ENCODE assay signal across 8 cellular contexts in the genomic region with DNA sequence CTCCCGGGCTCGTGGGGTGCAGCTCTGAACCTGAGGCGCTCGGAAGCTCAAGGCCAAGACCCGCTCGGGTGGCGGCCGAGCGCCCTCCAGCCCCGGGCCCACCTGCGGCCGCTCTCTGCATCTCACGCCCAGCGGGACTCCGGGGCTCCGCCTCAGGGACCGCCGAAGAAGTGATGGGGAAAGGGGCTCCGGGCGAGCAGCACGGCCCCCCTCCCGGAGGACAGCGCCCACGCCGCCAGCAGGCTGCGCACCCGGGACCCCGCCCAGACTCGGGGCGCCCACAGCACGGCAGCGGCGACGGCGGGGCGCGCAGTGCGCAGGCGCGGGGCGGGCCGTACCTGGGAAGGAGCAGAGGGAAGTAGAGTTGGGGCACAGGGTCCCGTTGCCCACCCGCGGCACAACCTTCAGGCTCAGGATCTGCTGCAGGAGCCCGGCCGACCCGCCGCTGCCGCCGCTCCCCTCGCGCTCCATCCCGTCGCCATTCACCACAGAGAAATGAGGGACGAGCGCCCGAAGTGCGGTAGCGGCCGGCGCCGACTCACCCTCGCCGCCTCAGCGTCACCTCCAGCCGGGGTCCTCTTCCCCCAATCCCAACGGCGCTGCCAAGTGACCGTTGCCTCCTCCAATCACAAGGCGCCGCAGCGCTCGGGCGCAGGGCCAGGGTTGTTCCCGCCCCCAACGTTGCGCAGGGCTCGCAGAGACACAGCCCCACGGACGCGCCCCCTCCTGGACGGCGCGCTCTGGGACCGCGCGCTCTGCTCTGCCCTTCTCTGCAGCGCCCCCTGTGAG. TPM values are rescaled to one million over a fixed set of nuclear protein-coding genes. Genes with fewer than 3 reads are reported as not detected.
DNase-seq lines count a peak whose midpoint lies in the region; ATAC-seq, FAIRE-seq and TF ChIP-seq lines count a peak whose summit lies in the region.

A gene with protein sequence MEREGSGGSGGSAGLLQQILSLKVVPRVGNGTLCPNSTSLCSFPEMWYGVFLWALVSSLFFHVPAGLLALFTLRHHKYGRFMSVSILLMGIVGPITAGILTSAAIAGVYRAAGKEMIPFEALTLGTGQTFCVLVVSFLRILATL (minus strand): TSS at position 560 of the 789 bp plus-strand sequence. CDS start 89 bp downstream, at position 471.

- no peak for FAIRE-seq in bronchial epithelial cell (lab: Jason Lieb, UNC)

- no peaks in the 10 kb centered on the region for H3K9me3 ChIP-seq in smooth muscle cell (replicated peaks; ENCODE audit: low read depth)

- under 1% methylated on average over 82 of the region's 89 CpGs for WGBS in smooth muscle cell (ENCODE audit: low lambda C conversion rate)

- peak within 1 kb of the TSS; percentile 80 for H3K4me3 ChIP-seq in WI38 (ENCODE audit: low read depth, low read length)
- peak within 1 kb of the TSS; percentile 86 for H3K4me3 ChIP-seq in bronchial epithelial cell (ENCODE audit: low read depth, low read length)
- peak within 1 kb of the TSS; percentile 92 for H3K4me3 ChIP-seq in smooth muscle cell

- no peak; the same call in none of the 2 replicates for TF ChIP-seq CTCF in AG09319 (IDR thresholded peaks at IDR 0.05; ENCODE audit: low read depth, low read length)
- peak; percentile 100 for TF ChIP-seq CTCF in WI38 (IDR thresholded peaks at IDR 0.05; ENCODE audit: low read depth, low read length)
- peak; percentile 100 for TF ChIP-seq CTCF in bronchial epithelial cell (IDR thresholded peaks at IDR 0.05; ENCODE audit: insufficient read depth, low read length, severe bottlenecking)
- peak; percentile 100 for TF ChIP-seq CTCF in smooth muscle cell (IDR thresholded peaks at IDR 0.05; ENCODE audit: borderline replicate concordance, insufficient read depth, poor library complexity, severe bottlenecking)

- H3F3A ChIP-seq in smooth muscle cell (ENCODE audit: low read depth) = no peaks in the 10 kb centered on the region

- no peaks in the 10 kb centered on the region for H3K36me3 ChIP-seq in bronchial epithelial cell (ENCODE audit: control insufficient read depth, insufficient read depth, low read length)
- no peaks in the 10 kb centered on the region for H3K36me3 ChIP-seq in smooth muscle cell (ENCODE audit: low read depth)

- peak within 1 kb of the TSS; percentile 75 for H3K9ac ChIP-seq in smooth muscle cell (ENCODE audit: low read depth)

- peak within 1 kb of the TSS; percentile 90 for H2AFZ ChIP-seq in smooth muscle cell (ENCODE audit: low read depth)

- H3K4me2 ChIP-seq in smooth muscle cell = peak within 1 kb of the TSS; percentile 97

- peak within 1 kb of the TSS; percentile 78 for H3K27ac ChIP-seq in smooth muscle cell (ENCODE audit: low read depth)

- H4K20me1 ChIP-seq in smooth muscle cell (ENCODE audit: low read depth) = peaks cover 42% of the 10 kb centered on the region

- H3K27me3 ChIP-seq in bronchial epithelial cell (ENCODE audit: control insufficient read depth, insufficient read depth, low read length) = no peaks in the 10 kb centered on the region
- no peaks in the 10 kb centered on the region for H3K27me3 ChIP-seq in smooth muscle cell (ENCODE audit: low read depth)

- ATAC-seq in GM18909 (IDR thresholded peaks at IDR 0.05; ENCODE audit: poor library complexity, unreplicated experiment) = peak; percentile 92
- peak; percentile 91 for ATAC-seq in HG03175 (IDR thresholded peaks at IDR 0.05; ENCODE audit: unreplicated experiment)

- peaks cover 11% of the 10 kb centered on the region for H3K4me1 ChIP-seq in smooth muscle cell (ENCODE audit: low read depth)

- DNase-seq in AG09319 (ENCODE audit: extremely low read depth, low read depth) = peak; percentile 98
- peak; percentile 93 for DNase-seq in NCI-H2227 treated with DMSO at 0.1 percent for 48 hours (lab: John Stamatoyannopoulos, UW)
- DNase-seq in bronchial epithelial cell (ENCODE audit: low read depth) = peak; percentile 94
- peak; percentile 97 for DNase-seq in iPS-NIHi11 (ENCODE audit: low spot score)
- peak; percentile 97 for DNase-seq in smooth muscle cell (lab: John Stamatoyannopoulos, UW; ENCODE audit: unreplicated experiment)

- peaks cover 45% of the 10 kb centered on the region for H3K79me2 ChIP-seq in smooth muscle cell (ENCODE audit: low read depth)

RNA-seq across cellular contexts. Expression of the gene that starts here (rescaled TPM):
- total RNA-seq in bronchial epithelial cell (28.2 and 33.2 TPM in 2 replicates), smooth muscle cell (12.9 and 25.4 TPM in 2 replicates)
- polyA plus RNA-seq in smooth muscle cell = 10.0 and 17.9 TPM in 2 replicates

Comparison
In these comparisons a context has a peak if more than half of its experiments do, and no peak if none do; other contexts are left out.
1. Peak in every context shown above with its lines: DNase-seq, ATAC-seq, H3K4me3 ChIP-seq and H3K27ac ChIP-seq.